ENCODE assay signal across 1 cellular context in genomic region chr1:223834660-223835263, GRCh38.
TF ChIP-seq lines count a peak whose summit lies in the region.

No MANE protein-coding gene starts in this region.

TF ChIP-seq in K562, 482 proteins besides CTCF, POLR2A, EP300 and RAD21 (continued from another document):
- TF ChIP-seq, protein P1, sequence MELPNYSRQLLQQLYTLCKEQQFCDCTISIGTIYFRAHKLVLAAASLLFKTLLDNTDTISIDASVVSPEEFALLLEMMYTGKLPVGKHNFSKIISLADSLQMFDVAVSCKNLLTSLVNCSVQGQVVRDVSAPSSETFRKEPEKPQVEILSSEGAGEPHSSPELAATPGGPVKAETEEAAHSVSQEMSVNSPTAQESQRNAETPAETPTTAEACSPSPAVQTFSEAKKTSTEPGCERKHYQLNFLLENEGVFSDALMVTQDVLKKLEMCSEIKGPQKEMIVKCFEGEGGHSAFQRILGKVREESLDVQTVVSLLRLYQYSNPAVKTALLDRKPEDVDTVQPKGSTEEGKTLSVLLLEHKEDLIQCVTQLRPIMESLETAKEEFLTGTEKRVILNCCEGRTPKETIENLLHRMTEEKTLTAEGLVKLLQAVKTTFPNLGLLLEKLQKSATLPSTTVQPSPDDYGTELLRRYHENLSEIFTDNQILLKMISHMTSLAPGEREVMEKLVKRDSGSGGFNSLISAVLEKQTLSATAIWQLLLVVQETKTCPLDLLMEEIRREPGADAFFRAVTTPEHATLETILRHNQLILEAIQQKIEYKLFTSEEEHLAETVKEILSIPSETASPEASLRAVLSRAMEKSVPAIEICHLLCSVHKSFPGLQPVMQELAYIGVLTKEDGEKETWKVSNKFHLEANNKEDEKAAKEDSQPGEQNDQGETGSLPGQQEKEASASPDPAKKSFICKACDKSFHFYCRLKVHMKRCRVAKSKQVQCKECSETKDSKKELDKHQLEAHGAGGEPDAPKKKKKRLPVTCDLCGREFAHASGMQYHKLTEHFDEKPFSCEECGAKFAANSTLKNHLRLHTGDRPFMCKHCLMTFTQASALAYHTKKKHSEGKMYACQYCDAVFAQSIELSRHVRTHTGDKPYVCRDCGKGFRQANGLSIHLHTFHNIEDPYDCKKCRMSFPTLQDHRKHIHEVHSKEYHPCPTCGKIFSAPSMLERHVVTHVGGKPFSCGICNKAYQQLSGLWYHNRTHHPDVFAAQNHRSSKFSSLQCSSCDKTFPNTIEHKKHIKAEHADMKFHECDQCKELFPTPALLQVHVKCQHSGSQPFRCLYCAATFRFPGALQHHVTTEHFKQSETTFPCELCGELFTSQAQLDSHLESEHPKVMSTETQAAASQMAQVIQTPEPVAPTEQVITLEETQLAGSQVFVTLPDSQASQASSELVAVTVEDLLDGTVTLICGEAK (IDR thresholded peaks at IDR 0.05) = peak; percentile 9; the same call in 1 of the 2 replicates
- TF ChIP-seq, protein P1 (CRISPR knock-in tag; IDR thresholded peaks at IDR 0.05) = no peak
- no peak for TF ChIP-seq TAF15 (IDR thresholded peaks at IDR 0.05; ENCODE audit: low read depth, low read length)
- TF ChIP-seq, protein P2, sequence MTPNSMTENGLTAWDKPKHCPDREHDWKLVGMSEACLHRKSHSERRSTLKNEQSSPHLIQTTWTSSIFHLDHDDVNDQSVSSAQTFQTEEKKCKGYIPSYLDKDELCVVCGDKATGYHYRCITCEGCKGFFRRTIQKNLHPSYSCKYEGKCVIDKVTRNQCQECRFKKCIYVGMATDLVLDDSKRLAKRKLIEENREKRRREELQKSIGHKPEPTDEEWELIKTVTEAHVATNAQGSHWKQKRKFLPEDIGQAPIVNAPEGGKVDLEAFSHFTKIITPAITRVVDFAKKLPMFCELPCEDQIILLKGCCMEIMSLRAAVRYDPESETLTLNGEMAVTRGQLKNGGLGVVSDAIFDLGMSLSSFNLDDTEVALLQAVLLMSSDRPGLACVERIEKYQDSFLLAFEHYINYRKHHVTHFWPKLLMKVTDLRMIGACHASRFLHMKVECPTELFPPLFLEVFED (CRISPR knock-in tag; conservative IDR thresholded peaks at IDR 0.05) = no peak
- TF ChIP-seq SIN3A (IDR thresholded peaks at IDR 0.05; ENCODE audit: borderline replicate concordance in 2 of 2, control insufficient read depth in 1 of 2, low read depth in 2 of 2, low read length in 2 of 2) = no peak
- no peak for TF ChIP-seq KLF6 (CRISPR knock-in tag; IDR thresholded peaks at IDR 0.05; ENCODE audit: borderline replicate concordance)
- TF ChIP-seq, protein P3, sequence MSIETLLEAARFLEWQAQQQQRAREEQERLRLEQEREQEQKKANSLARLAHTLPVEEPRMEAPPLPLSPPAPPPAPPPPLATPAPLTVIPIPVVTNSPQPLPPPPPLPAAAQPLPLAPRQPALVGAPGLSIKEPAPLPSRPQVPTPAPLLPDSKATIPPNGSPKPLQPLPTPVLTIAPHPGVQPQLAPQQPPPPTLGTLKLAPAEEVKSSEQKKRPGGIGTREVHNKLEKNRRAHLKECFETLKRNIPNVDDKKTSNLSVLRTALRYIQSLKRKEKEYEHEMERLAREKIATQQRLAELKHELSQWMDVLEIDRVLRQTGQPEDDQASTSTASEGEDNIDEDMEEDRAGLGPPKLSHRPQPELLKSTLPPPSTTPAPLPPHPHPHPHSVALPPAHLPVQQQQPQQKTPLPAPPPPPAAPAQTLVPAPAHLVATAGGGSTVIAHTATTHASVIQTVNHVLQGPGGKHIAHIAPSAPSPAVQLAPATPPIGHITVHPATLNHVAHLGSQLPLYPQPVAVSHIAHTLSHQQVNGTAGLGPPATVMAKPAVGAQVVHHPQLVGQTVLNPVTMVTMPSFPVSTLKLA (conservative IDR thresholded peaks at IDR 0.05) = 0 out of 4 replicates have a peak, but pooled peaks of 1 of the 2 experiments have one; percentile 21
- TF ChIP-seq STAT6 (CRISPR knock-in tag; IDR thresholded peaks at IDR 0.05) = no peak
- TF ChIP-seq SIN3B (IDR thresholded peaks at IDR 0.05; ENCODE audit: low read depth) = no peak
- TF ChIP-seq ZNF384 (IDR thresholded peaks at IDR 0.05; ENCODE audit: low read depth, low read length) = no peak
- no peak for TF ChIP-seq BRD9 (IDR thresholded peaks at IDR 0.05; ENCODE audit: low read depth, partially characterized antibody)
- 0 out of 4 replicates have a peak, but pooled peaks of 1 of the 2 experiments have one; percentile 25 for TF ChIP-seq KDM1A (IDR thresholded peaks at IDR 0.05)
- TF ChIP-seq NFIC (IDR thresholded peaks at IDR 0.05) = no peak
- TF ChIP-seq FOXK2 (conservative IDR thresholded peaks at IDR 0.05 in 1 of 2, IDR thresholded peaks at IDR 0.05 in 1 of 2; ENCODE audit: low read depth in 2 of 2) = 0 out of 4 replicates have a peak, but pooled peaks of 1 of the 2 experiments have one; percentile 32
- no peak for TF ChIP-seq JUNB (CRISPR knock-in tag; conservative IDR thresholded peaks at IDR 0.05)
- peak; percentile 16; the same call in 1 of the 2 replicates for TF ChIP-seq EGR1 (conservative IDR thresholded peaks at IDR 0.05)
- no peak for TF ChIP-seq HNRNPLL (IDR thresholded peaks at IDR 0.05; ENCODE audit: low read depth, low read length, poor library complexity, severe bottlenecking)
- no peak for TF ChIP-seq ZNF174 (CRISPR knock-in tag; IDR thresholded peaks at IDR 0.05)
- TF ChIP-seq KAT7 (CRISPR knock-in tag; IDR thresholded peaks at IDR 0.05; ENCODE audit: borderline replicate concordance) = no peak
- TF ChIP-seq, protein P4, sequence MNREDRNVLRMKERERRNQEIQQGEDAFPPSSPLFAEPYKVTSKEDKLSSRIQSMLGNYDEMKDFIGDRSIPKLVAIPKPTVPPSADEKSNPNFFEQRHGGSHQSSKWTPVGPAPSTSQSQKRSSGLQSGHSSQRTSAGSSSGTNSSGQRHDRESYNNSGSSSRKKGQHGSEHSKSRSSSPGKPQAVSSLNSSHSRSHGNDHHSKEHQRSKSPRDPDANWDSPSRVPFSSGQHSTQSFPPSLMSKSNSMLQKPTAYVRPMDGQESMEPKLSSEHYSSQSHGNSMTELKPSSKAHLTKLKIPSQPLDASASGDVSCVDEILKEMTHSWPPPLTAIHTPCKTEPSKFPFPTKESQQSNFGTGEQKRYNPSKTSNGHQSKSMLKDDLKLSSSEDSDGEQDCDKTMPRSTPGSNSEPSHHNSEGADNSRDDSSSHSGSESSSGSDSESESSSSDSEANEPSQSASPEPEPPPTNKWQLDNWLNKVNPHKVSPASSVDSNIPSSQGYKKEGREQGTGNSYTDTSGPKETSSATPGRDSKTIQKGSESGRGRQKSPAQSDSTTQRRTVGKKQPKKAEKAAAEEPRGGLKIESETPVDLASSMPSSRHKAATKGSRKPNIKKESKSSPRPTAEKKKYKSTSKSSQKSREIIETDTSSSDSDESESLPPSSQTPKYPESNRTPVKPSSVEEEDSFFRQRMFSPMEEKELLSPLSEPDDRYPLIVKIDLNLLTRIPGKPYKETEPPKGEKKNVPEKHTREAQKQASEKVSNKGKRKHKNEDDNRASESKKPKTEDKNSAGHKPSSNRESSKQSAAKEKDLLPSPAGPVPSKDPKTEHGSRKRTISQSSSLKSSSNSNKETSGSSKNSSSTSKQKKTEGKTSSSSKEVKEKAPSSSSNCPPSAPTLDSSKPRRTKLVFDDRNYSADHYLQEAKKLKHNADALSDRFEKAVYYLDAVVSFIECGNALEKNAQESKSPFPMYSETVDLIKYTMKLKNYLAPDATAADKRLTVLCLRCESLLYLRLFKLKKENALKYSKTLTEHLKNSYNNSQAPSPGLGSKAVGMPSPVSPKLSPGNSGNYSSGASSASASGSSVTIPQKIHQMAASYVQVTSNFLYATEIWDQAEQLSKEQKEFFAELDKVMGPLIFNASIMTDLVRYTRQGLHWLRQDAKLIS (CRISPR knock-in tag; IDR thresholded peaks at IDR 0.05) = no peak
- TF ChIP-seq ZNF140 (CRISPR knock-in tag; IDR thresholded peaks at IDR 0.05) = no peak
- 0 out of 2 replicates have a peak, but pooled peaks have one; percentile 21 for TF ChIP-seq DPF2 (IDR thresholded peaks at IDR 0.05)
- TF ChIP-seq TGIF2 (CRISPR knock-in tag; IDR thresholded peaks at IDR 0.05) = no peak
- TF ChIP-seq PRMT5 (CRISPR knock-in tag; IDR thresholded peaks at IDR 0.05) = no peak
- no peak for TF ChIP-seq RAD51 (IDR thresholded peaks at IDR 0.05; ENCODE audit: borderline replicate concordance, low read depth)
- no peak for TF ChIP-seq ZNF12 (CRISPR knock-in tag; IDR thresholded peaks at IDR 0.05)
- no peak for TF ChIP-seq ERF (CRISPR knock-in tag; IDR thresholded peaks at IDR 0.05)
- TF ChIP-seq, protein P5, sequence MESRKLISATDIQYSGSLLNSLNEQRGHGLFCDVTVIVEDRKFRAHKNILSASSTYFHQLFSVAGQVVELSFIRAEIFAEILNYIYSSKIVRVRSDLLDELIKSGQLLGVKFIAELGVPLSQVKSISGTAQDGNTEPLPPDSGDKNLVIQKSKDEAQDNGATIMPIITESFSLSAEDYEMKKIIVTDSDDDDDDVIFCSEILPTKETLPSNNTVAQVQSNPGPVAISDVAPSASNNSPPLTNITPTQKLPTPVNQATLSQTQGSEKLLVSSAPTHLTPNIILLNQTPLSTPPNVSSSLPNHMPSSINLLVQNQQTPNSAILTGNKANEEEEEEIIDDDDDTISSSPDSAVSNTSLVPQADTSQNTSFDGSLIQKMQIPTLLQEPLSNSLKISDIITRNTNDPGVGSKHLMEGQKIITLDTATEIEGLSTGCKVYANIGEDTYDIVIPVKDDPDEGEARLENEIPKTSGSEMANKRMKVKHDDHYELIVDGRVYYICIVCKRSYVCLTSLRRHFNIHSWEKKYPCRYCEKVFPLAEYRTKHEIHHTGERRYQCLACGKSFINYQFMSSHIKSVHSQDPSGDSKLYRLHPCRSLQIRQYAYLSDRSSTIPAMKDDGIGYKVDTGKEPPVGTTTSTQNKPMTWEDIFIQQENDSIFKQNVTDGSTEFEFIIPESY (CRISPR knock-in tag; IDR thresholded peaks at IDR 0.05) = no peak
- no peak for TF ChIP-seq IRF1 (CRISPR knock-in tag; IDR thresholded peaks at IDR 0.05; ENCODE audit: borderline replicate concordance)
- peak; percentile 25; the same call in 1 of the 2 replicates for TF ChIP-seq CTBP1 (IDR thresholded peaks at IDR 0.05; ENCODE audit: borderline replicate concordance)
